8 cellular contexts compared by ENCODE assay signal in the genomic region with DNA sequence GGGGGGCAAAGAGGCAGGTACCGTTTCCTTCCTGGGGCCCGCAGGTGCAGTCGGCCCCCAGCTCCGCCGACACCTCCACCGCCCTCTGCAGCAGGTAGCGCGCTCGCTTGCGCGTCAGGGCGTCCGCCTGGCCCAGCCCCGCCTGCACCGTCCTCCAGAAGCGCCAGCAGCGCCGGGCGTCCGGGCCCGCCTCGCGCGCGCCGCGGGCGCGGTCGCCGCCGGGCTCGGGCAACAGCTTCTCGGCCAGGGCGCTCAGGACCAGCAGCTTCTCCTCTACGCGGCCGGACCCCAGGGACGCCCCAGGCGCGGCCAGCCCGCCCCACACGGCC. TPM values are rescaled to one million over a fixed set of nuclear protein-coding genes. Genes with fewer than 3 reads are reported as not detected.
DNase-seq lines count a peak whose midpoint lies in the region; ATAC-seq and TF ChIP-seq lines count a peak whose summit lies in the region.

No MANE protein-coding gene starts in this region.

- ATAC-seq in HG02623 (IDR thresholded peaks at IDR 0.05; ENCODE audit: unreplicated experiment): peak; percentile 59

- DNase-seq in DMS 273 (lab: John Stamatoyannopoulos, UW; ENCODE audit: unreplicated experiment) (peak; percentile 79), DMS 273 treated with DMSO at 0.1 percent for 48 hours (lab: John Stamatoyannopoulos, UW) (no peak), NCI-H1105 (lab: John Stamatoyannopoulos, UW) (peak; percentile 43), choroid plexus epithelial cell (ENCODE audit: low read depth) (peak; percentile 40), lung microvascular endothelial cell (ENCODE audit: low read depth in 2 of 2) (peak; percentile 54 to 66)
- DNase-seq in activated CD4-positive, CD25-positive, alpha-beta regulatory T cell treated with anti-CD3 and anti-CD28 coated beads, Interleukin-2, amount 50 U/mL, for 16 hours (ENCODE audit: low read depth, low spot score): peak; percentile 31
- peak; percentile 65 for DNase-seq in stimulated activated CD8-positive, alpha-beta memory T cell treated with anti-CD3 and anti-CD28 coated beads, Interleukin-12 subunit alpha, Interleukin-12 subunit beta, amount 100 ng/mL, for 4 hours (ENCODE audit: low read depth)

- no peak for TF ChIP-seq CTCF in choroid plexus epithelial cell (conservative IDR thresholded peaks at IDR 0.05; ENCODE audit: low read depth, low read length)

- H3K4me3 ChIP-seq in choroid plexus epithelial cell (ENCODE audit: low read depth, low read length): peak overlapping the region; percentile 76

RNA-seq across cellular contexts. Expression of gene TARBP1, which starts 0.9 kb away (rescaled TPM):
- 10.7 and 13.5 TPM in 2 replicates for total RNA-seq in lung microvascular endothelial cell
